Comparison of ENCODE assay signal across 1 cellular context in genomic region chr11:36150986-36151385, GRCh38.
TF ChIP-seq lines count a peak whose summit lies in the region.

No MANE protein-coding gene starts in this region.

TF ChIP-seq in A549, 52 proteins besides CTCF, POLR2A, EP300 and RAD21 (continued from another document):
- no peak for TF ChIP-seq CBX8 (IDR thresholded peaks at IDR 0.05)
